Comparison of ENCODE assay signal across 8 cellular contexts in genomic region chr12:56522486-56523193, GRCh38. TPM values are rescaled to one million over a fixed set of nuclear protein-coding genes. Genes with fewer than 3 reads are reported as not detected.
DNase-seq lines count a peak whose midpoint lies in the region; ATAC-seq and TF ChIP-seq lines count a peak whose summit lies in the region.

No MANE protein-coding gene starts in this region.

- peak overlapping the region; percentile 71 for H3K27ac Mint-ChIP-seq in nephron progenitor cell

- WGBS in esophagus, 2 donors = 10 to 23% methylated on average over 4 of the region's 4 CpGs

- peaks cover 32% of the 10 kb centered on the region for H3K4me1 Mint-ChIP-seq in nephron progenitor cell

- no peak for ATAC-seq in GM18868 (IDR thresholded peaks at IDR 0.05; ENCODE audit: unreplicated experiment)

- no peaks in the 10 kb centered on the region for H3K27me3 ChIP-seq in SJSA1 (replicated peaks)
- H3K27me3 ChIP-seq in esophagus (ENCODE audit: control insufficient read depth in 1 of 2, insufficient read depth in 2 of 2, low read length in 2 of 2) = no peaks in the 10 kb centered on the region

- H3K4me1 ChIP-seq in SJSA1 (replicated peaks) (peaks cover 78% of the 10 kb centered on the region), esophagus (ENCODE audit: control insufficient read depth in 2 of 2, insufficient read depth in 2 of 2, low read length in 1 of 2) (no peaks in the 10 kb centered on the region)

- peaks cover 11% of the 10 kb centered on the region for H3K36me3 ChIP-seq in SJSA1
- no peaks in the 10 kb centered on the region for H3K36me3 ChIP-seq in esophagus (ENCODE audit: control insufficient read depth in 2 of 2, insufficient read depth in 2 of 2, low read length in 1 of 2)

- H3K9me3 Mint-ChIP-seq in nephron progenitor cell = no peaks in the 10 kb centered on the region

- TF ChIP-seq CTCF in nephron progenitor cell (IDR thresholded peaks at IDR 0.05) = no peak

- no peaks in the 10 kb centered on the region for H3K27me3 Mint-ChIP-seq in nephron progenitor cell (ENCODE audit: low read depth, poor library complexity)

- H3K4me3 ChIP-seq in SJSA1 (peak overlapping the region; percentile 58), esophagus (ENCODE audit: low read depth in 1 of 2, low read length in 2 of 2) (peak overlapping the region; percentile 41 to 70)

- DNase-seq in ELR (ENCODE audit: low read depth) (peak; percentile 51), SJSA1 (ENCODE audit: low read depth in 1 of 2, low spot score in 2 of 2) (peak in 1 of 2 experiments; percentile 49), nephron progenitor cell (no peak), Ammon's horn (ENCODE audit: low spot score) (no peak), NCI-H774 (lab: John Stamatoyannopoulos, UW) (no peak)
- DNase-seq in activated CD4-positive, alpha-beta T cell treated with anti-CD3 and anti-CD28 coated beads, Interleukin-2, amount 50 U/mL, for 48 hours = no peak

- peak overlapping the region; percentile 92 for H3K4me3 Mint-ChIP-seq in nephron progenitor cell

- H3K36me3 Mint-ChIP-seq in nephron progenitor cell (ENCODE audit: low read depth) = no peaks in the 10 kb centered on the region

- H3K9me3 ChIP-seq in SJSA1 (replicated peaks) (no peaks in the 10 kb centered on the region), esophagus (ENCODE audit: control insufficient read depth in 2 of 2, insufficient read depth in 1 of 2, low read depth in 1 of 2, low read length in 1 of 2) (no peaks in the 10 kb centered on the region)

- peak overlapping the region; percentile 99 for H3K27ac ChIP-seq in SJSA1
- H3K27ac ChIP-seq in esophagus (ENCODE audit: low read depth in 2 of 2, low read length in 1 of 2) = peak overlapping the region; percentile 61 to 67

RNA-seq across cellular contexts. Expression of gene RBMS2, which starts 1.0 kb away (rescaled TPM):
- 17.0 and 31.0 TPM in 2 replicates for total RNA-seq in SJSA1 (2014; rRNA removed; shearing (Covaris generic))
- polyA plus RNA-seq in esophagus = 1 to 10 TPM; 3.4 to 6.7 TPM

RNA-seq across cellular contexts. Expression of gene GLS2, which starts 34.7 kb away (rescaled TPM):
- total RNA-seq in SJSA1 (2014; rRNA removed; shearing (Covaris generic)) = not detected in 2 replicates
- 1 to 10 TPM; 3.6 to 4.2 TPM for polyA plus RNA-seq in esophagus

RNA-seq across cellular contexts. Expression of gene SPRYD4, which starts 54.3 kb away (rescaled TPM):
- total RNA-seq in SJSA1 (2014; rRNA removed; shearing (Covaris generic)) = 0.69 and 1.4 TPM in 2 replicates
- 1 to 10 TPM; 2.2 to 2.9 TPM for polyA plus RNA-seq in esophagus
